8 cellular contexts compared by ENCODE assay signal in genomic region chr13:40776681-40777165, GRCh38. TPM values are rescaled to one million over a fixed set of nuclear protein-coding genes. Genes with fewer than 3 reads are reported as not detected.
DNase-seq lines count a peak whose midpoint lies in the region; ATAC-seq lines count a peak whose summit lies in the region.

No MANE protein-coding gene starts in this region.

- H3K27me3 Mint-ChIP-seq in CD4-positive, CD25-positive, alpha-beta regulatory T cell, result no peaks in the 10 kb centered on the region

- peaks cover 14 to 35% (median 24%) of the 10 kb centered on the region in 4 donors for H3K4me1 Mint-ChIP-seq in CD4-positive, CD25-positive, alpha-beta regulatory T cell

- H3K9me3 ChIP-seq in CD4-positive, CD25-positive, alpha-beta regulatory T cell (ENCODE audit: control insufficient read depth in 2 of 2, low read length in 2 of 2), result no peaks in the 10 kb centered on the region
- no peaks in the 10 kb centered on the region for H3K9me3 ChIP-seq in Karpas-422 (ENCODE audit: low read length)

- H3K9me3 Mint-ChIP-seq in CD4-positive, CD25-positive, alpha-beta regulatory T cell, result no peaks in the 10 kb centered on the region

- H3K9ac ChIP-seq in Karpas-422 (ENCODE audit: low read length), result peak overlapping the region; percentile 58

- H3K27me3 ChIP-seq in CD4-positive, CD25-positive, alpha-beta regulatory T cell (ENCODE audit: control insufficient read depth, insufficient read depth, low read length), result no peaks in the 10 kb centered on the region
- no peaks in the 10 kb centered on the region for H3K27me3 ChIP-seq in Karpas-422 (ENCODE audit: low read length)

- peak overlapping the region; percentile 67 for H3K4me2 ChIP-seq in Karpas-422 (ENCODE audit: low read depth, low read length, poor library complexity, severe bottlenecking)

- H3K36me3 Mint-ChIP-seq in CD4-positive, CD25-positive, alpha-beta regulatory T cell, result no peaks in the 10 kb centered on the region

- no peaks in the 10 kb centered on the region for H3K36me3 ChIP-seq in CD4-positive, CD25-positive, alpha-beta regulatory T cell (ENCODE audit: control insufficient read depth, insufficient read depth, low read length)
- H3K36me3 ChIP-seq in Karpas-422 (ENCODE audit: insufficient read depth, low read length), result no peaks in the 10 kb centered on the region

- peak; percentile 64 to 94 (median 80) for DNase-seq in CD4-positive, CD25-positive, alpha-beta regulatory T cell
- DNase-seq in Karpas-422, result peak; percentile 88
- peak; percentile 58 for DNase-seq in activated CD4-positive, alpha-beta T cell treated with anti-CD3 and anti-CD28 coated beads, Interleukin-2, amount 50 U/mL, for 1 hour
- DNase-seq in stimulated activated CD4-positive, alpha-beta T cell treated with anti-CD3 and anti-CD28 coated beads, Interleukin-2, amount 100 ng/mL, for 24 hours, result peak; percentile 67 to 68
- DNase-seq in NCI-H446 treated with DMSO at 0.1 percent for 48 hours (lab: John Stamatoyannopoulos, UW), result no peak
- DNase-seq in anterior cingulate cortex (lab: John Stamatoyannopoulos, UW), result no peak

- peak; percentile 91 to 93 for ATAC-seq in CD4-positive, CD25-positive, alpha-beta regulatory T cell (ENCODE audit: low read depth in 2 of 2)
- ATAC-seq in GM21576 (IDR thresholded peaks at IDR 0.05; ENCODE audit: unreplicated experiment), result peak; percentile 47
- peak; percentile 65 for ATAC-seq in esophagus mucosa

- H3K4me3 ChIP-seq in CD4-positive, CD25-positive, alpha-beta regulatory T cell (ENCODE audit: low read depth, low read length), result peak overlapping the region; percentile 73
- peak overlapping the region; percentile 42; the same call in 1 of the 2 replicates for H3K4me3 ChIP-seq in Karpas-422 (ENCODE audit: low read length)

- peaks cover 23% of the 10 kb centered on the region for H3K4me1 ChIP-seq in CD4-positive, CD25-positive, alpha-beta regulatory T cell (ENCODE audit: control insufficient read depth, insufficient read depth, low read length, poor library complexity, severe bottlenecking)
- H3K4me1 ChIP-seq in Karpas-422 (ENCODE audit: low read length), result peaks cover 38% of the 10 kb centered on the region

- H4K20me1 ChIP-seq in Karpas-422 (ENCODE audit: insufficient read depth, low read depth, low read length), result no peaks in the 10 kb centered on the region

- peak overlapping the region; percentile 75 for H2AFZ ChIP-seq in Karpas-422 (ENCODE audit: low read length)

- no peaks in the 10 kb centered on the region for H3K9me2 ChIP-seq in Karpas-422 (replicated peaks; ENCODE audit: insufficient read depth, low read length)

- H3K27ac ChIP-seq in CD4-positive, CD25-positive, alpha-beta regulatory T cell (ENCODE audit: insufficient read depth, low read length, poor library complexity, severe bottlenecking), result peak overlapping the region; percentile 89
- H3K27ac ChIP-seq in Karpas-422 (ENCODE audit: low read length), result peak overlapping the region; percentile 91

- H3K27ac Mint-ChIP-seq in CD4-positive, CD25-positive, alpha-beta regulatory T cell, result peak overlapping the region; percentile 96 to 98 (median 97)

- H3K79me2 ChIP-seq in Karpas-422 (ENCODE audit: low read length), result no peaks in the 10 kb centered on the region

- H3K4me3 Mint-ChIP-seq in CD4-positive, CD25-positive, alpha-beta regulatory T cell, result peak overlapping the region; percentile 85 to 89 (median 88)

RNA-seq across cellular contexts. Expression of gene MRPS31, which starts 5.7 kb away (rescaled TPM):
- total RNA-seq in CD4-positive, CD25-positive, alpha-beta regulatory T cell, result 21.5 TPM
- 10 to 100 TPM; 50.3 to 71.0 (median 60.2) TPM for polyA plus RNA-seq in CD4-positive, CD25-positive, alpha-beta regulatory T cell
- 42.4 and 52.6 TPM in 2 replicates for total RNA-seq in Karpas-422 (2014; rRNA removed; shearing (Covaris generic); ENCODE audit: low replicate concordance)
- total RNA-seq in esophagus mucosa, result 16.7 TPM

RNA-seq across cellular contexts. Expression of gene SLC25A15, which starts 12.7 kb away (rescaled TPM):
- total RNA-seq in CD4-positive, CD25-positive, alpha-beta regulatory T cell, result 4.8 TPM
- 10 to 100 TPM in 1 of 4 donors, 1 to 10 TPM in 3; 3.9 to 13.3 (median 7.2) TPM for polyA plus RNA-seq in CD4-positive, CD25-positive, alpha-beta regulatory T cell
- total RNA-seq in Karpas-422 (2014; rRNA removed; shearing (Covaris generic); ENCODE audit: low replicate concordance), result 25.3 and 44.5 TPM in 2 replicates
- 5.9 TPM for total RNA-seq in esophagus mucosa

Comparison
In these comparisons a context has a peak if more than half of its experiments do, and no peak if none do; other contexts are left out.
1. DNase-seq: peak in CD4-positive, CD25-positive, alpha-beta regulatory T cell (3 of 3), Karpas-422 (single experiment), activated CD4-positive, alpha-beta T cell treated with anti-CD3 and anti-CD28 coated beads, Interleukin-2, amount 50 U/mL, for 1 hour (single experiment) and stimulated activated CD4-positive, alpha-beta T cell treated with anti-CD3 and anti-CD28 coated beads, Interleukin-2, amount 100 ng/mL, for 24 hours (2 of 2); none in NCI-H446 treated with DMSO at 0.1 percent for 48 hours (single experiment) and anterior cingulate cortex (0 of 58).
2. Peak in every context shown above with its lines, with median percentiles within 50 percentile points of each other: ATAC-seq.